In the genomic region with DNA sequence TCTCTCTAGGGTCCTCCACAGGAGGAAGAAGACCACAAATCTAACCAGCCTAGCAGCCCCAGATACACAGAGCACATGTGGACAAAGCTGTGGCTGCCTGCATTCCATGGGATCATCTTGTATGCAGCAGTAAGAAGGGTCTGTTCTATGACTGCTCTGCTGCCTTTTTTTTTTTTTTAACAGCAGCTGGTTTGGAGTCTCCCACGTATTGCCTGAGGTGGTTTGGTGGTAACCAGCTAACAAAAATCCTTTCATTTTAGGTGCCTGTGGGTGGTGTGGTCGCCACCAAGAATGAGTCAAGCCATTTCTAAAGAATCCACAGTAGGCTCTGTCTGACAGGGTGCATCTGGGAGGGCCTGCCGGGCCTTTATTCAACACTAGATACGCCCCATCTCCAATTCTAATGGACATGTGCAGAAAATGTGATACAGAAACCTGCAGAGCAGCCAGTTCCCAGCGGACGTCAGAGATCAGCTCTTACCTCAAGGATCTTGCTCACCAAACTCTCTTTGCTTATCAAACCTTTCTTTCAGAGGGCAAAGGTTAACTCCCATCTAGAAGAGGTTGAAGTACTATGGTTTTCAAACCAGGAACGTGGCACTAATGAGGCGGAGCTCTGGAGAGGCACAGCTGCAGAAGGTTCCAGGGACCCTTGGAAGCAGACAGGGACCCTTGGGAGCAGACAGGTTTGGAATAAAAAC, we compare ENCODE assay signal across 10 cellular contexts. TPM values are rescaled to one million over a fixed set of nuclear protein-coding genes. Genes with fewer than 3 reads are reported as not detected.
A peak's percentile ranks its signal among the peaks of the same experiment; 100 is the strongest.
DNase-seq lines count a peak whose midpoint lies in the region; ATAC-seq, FAIRE-seq and TF ChIP-seq lines count a peak whose summit lies in the region.
"Had no signal": no experiment of that assay in that cellular context is flagged by ENCODE, and none has a peak within 500 bp of the region (broad histone marks: within the 10 kb centered on the region; RNA-seq: fewer than 3 reads in every experiment).

No MANE protein-coding gene starts in this region.

- H3K79me2 ChIP-seq in KMS-11 (ENCODE audit: insufficient read depth, low read depth): no peaks in the 10 kb centered on the region
- H3K79me2 ChIP-seq in neural progenitor cell (ENCODE audit: low read depth): no peaks in the 10 kb centered on the region

- H3K36me3 Mint-ChIP-seq in activated naive CD4-positive, alpha-beta T cell treated with anti-CD3 and anti-CD28 coated beads for 36 hours (ENCODE audit: low read depth): peaks cover 8% of the 10 kb centered on the region
- H3K36me3 Mint-ChIP-seq in neural progenitor cell: peaks cover 12% of the 10 kb centered on the region

- no peak for TF ChIP-seq CTCF in AG09319 (IDR thresholded peaks at IDR 0.05; ENCODE audit: low read depth, low read length)
- no peak for TF ChIP-seq CTCF in KMS-11 (conservative IDR thresholded peaks at IDR 0.05; ENCODE audit: low read depth, low read length)
- TF ChIP-seq CTCF in neural progenitor cell (IDR thresholded peaks at IDR 0.05): no peak

- TF ChIP-seq POLR2A in GM12892 (IDR thresholded peaks at IDR 0.05; ENCODE audit: low read depth, low read length): no peak

- H3K36me3 ChIP-seq in KMS-11 (ENCODE audit: insufficient read depth) (no peaks in the 10 kb centered on the region), neural progenitor cell (no peaks in the 10 kb centered on the region)

- no peak overlapping the region for H3K27ac Mint-ChIP-seq in activated naive CD4-positive, alpha-beta T cell treated with anti-CD3 and anti-CD28 coated beads for 36 hours
- H3K27ac Mint-ChIP-seq in neural progenitor cell: no peak overlapping the region
- H3K27ac Mint-ChIP-seq: activated naive CD4-positive, alpha-beta T cell treated with anti-CD3 and anti-CD28 coated beads, Interleukin-2, amount 50 U/mL, for 24 hours had no signal

- H3K9me3 Mint-ChIP-seq in activated naive CD4-positive, alpha-beta T cell treated with anti-CD3 and anti-CD28 coated beads for 36 hours: peaks cover 4% of the 10 kb centered on the region
- H3K9me3 Mint-ChIP-seq in neural progenitor cell: peaks cover 8% of the 10 kb centered on the region
- H3K9me3 Mint-ChIP-seq: activated naive CD4-positive, alpha-beta T cell treated with anti-CD3 and anti-CD28 coated beads, Interleukin-2, amount 50 U/mL, for 24 hours had no signal

- H3K4me1 Mint-ChIP-seq in activated naive CD4-positive, alpha-beta T cell treated with anti-CD3 and anti-CD28 coated beads for 36 hours (ENCODE audit: low read depth): no peaks in the 10 kb centered on the region
- peaks cover 3% of the 10 kb centered on the region for H3K4me1 Mint-ChIP-seq in neural progenitor cell

- H3F3A ChIP-seq in neural progenitor cell (ENCODE audit: low read depth): no peaks in the 10 kb centered on the region

- CTCF ChIA-PET in activated naive CD4-positive, alpha-beta T cell treated with anti-CD3 and anti-CD28 coated beads for 36 hours (lab: Charles Lee): no interaction called here

- H3K27me3 ChIP-seq in KMS-11 (ENCODE audit: insufficient read depth, low read depth) (no peaks in the 10 kb centered on the region; the same call in 1 of the 2 replicates), neural progenitor cell (no peaks in the 10 kb centered on the region)

- H3K9ac ChIP-seq in KMS-11 (no peak overlapping the region), neural progenitor cell (no peak overlapping the region)

- no peaks in the 10 kb centered on the region for H3K9me3 ChIP-seq in neural progenitor cell (ENCODE audit: low read depth)

- H3K4me1 ChIP-seq in KMS-11 (ENCODE audit: low read depth, poor library complexity, severe bottlenecking) (peaks cover 16% of the 10 kb centered on the region), neural progenitor cell (no peaks in the 10 kb centered on the region)

- H3K27ac ChIP-seq in KMS-11: no peak overlapping the region; the same call in 1 of the 2 replicates
- H3K27ac ChIP-seq in neural progenitor cell: no peak overlapping the region

- ATAC-seq in HG02981 (IDR thresholded peaks at IDR 0.05; ENCODE audit: unreplicated experiment) (no peak), HG02763 (IDR thresholded peaks at IDR 0.05; ENCODE audit: unreplicated experiment) (no peak)

- H4K20me1 ChIP-seq in KMS-11 (ENCODE audit: insufficient read depth) (no peaks in the 10 kb centered on the region), neural progenitor cell (ENCODE audit: low read depth) (peaks cover 3% of the 10 kb centered on the region)

- no peak overlapping the region for H3K4me3 Mint-ChIP-seq in activated naive CD4-positive, alpha-beta T cell treated with anti-CD3 and anti-CD28 coated beads for 36 hours
- peak overlapping the region; percentile 6 for H3K4me3 Mint-ChIP-seq in neural progenitor cell
- H3K4me3 Mint-ChIP-seq: activated naive CD4-positive, alpha-beta T cell treated with anti-CD3 and anti-CD28 coated beads, Interleukin-2, amount 50 U/mL, for 24 hours had no signal

- DNase-seq in AG09319 (ENCODE audit: extremely low read depth, low read depth) (peak; percentile 18), neural progenitor cell (ENCODE audit: low spot score) (no peak), NCI-H1092 (lab: John Stamatoyannopoulos, UW) (no peak), GM12892 (ENCODE audit: insufficient read length) (no peak)
- peak; percentile 41 for DNase-seq in activated naive CD4-positive, alpha-beta T cell treated with anti-CD3 and anti-CD28 coated beads for 36 hours
- DNase-seq: NCI-H2081 treated with DMSO at 0.1 percent for 48 hours had no signal

- H3K4me3 ChIP-seq in KMS-11 (IDR thresholded peaks at IDR 0.05; ENCODE audit: insufficient read depth, low read depth, low read length) (no peak overlapping the region), neural progenitor cell (no peak overlapping the region)

- H3K27me3 Mint-ChIP-seq in activated naive CD4-positive, alpha-beta T cell treated with anti-CD3 and anti-CD28 coated beads for 36 hours (ENCODE audit: low read depth): peaks cover 3% of the 10 kb centered on the region
- H3K27me3 Mint-ChIP-seq in neural progenitor cell (ENCODE audit: insufficient read depth, low read depth): peaks cover 7% of the 10 kb centered on the region

- H2AFZ ChIP-seq in KMS-11 (ENCODE audit: low read depth) (no peak overlapping the region), neural progenitor cell (replicated peaks) (no peak overlapping the region)

- intact Hi-C loops in activated naive CD4-positive, alpha-beta T cell treated with anti-CD3 and anti-CD28 coated beads for 36 hours (cut with micrococcal nuclease): no loop called here

- peak overlapping the region; percentile 30; the same call in 1 of the 2 replicates for H3K4me2 ChIP-seq in KMS-11
- no peak overlapping the region for H3K4me2 ChIP-seq in neural progenitor cell

- no peak for FAIRE-seq in GM12892 (lab: Jason Lieb, UNC)

RNA-seq across cellular contexts. Expression of a gene that starts 32.0 kb away (rescaled TPM):
- 1 to 10 TPM; 1.6 to 1.9 TPM for total RNA-seq in activated naive CD4-positive, alpha-beta T cell treated with anti-CD3 and anti-CD28 coated beads for 36 hours
- total RNA-seq in neural progenitor cell (ENCODE audit: low replicate concordance): 5.8 and 6.4 TPM in 2 replicates
- polyA plus RNA-seq in GM12892 (2012; ENCODE audit: missing spikeins): 0.59 TPM

RNA-seq across cellular contexts. Expression of a gene that starts 33.8 kb away (rescaled TPM):
- 100 to 1,000 TPM; 770 to 802 TPM for total RNA-seq in activated naive CD4-positive, alpha-beta T cell treated with anti-CD3 and anti-CD28 coated beads for 36 hours
- total RNA-seq in neural progenitor cell (ENCODE audit: low replicate concordance): 794 and 973 TPM in 2 replicates
- 586 TPM for polyA plus RNA-seq in GM12892 (2012; ENCODE audit: missing spikeins)

Comparison
In these comparisons a context has a peak if more than half of its experiments do, and no peak if none do; other contexts are left out.
1. DNase-seq: peak in AG09319 (single experiment) and activated naive CD4-positive, alpha-beta T cell treated with anti-CD3 and anti-CD28 coated beads for 36 hours (single experiment); none in neural progenitor cell (single experiment), NCI-H1092 (single experiment) and GM12892 (single experiment).